In genomic region chr11:10476927-10477689, GRCh38 we compare ENCODE assay signal across 18 cellular contexts. TPM values are rescaled to one million over a fixed set of nuclear protein-coding genes. Genes with fewer than 3 reads are reported as not detected.
A peak's percentile ranks its signal among the peaks of the same experiment; 100 is the strongest.
DNase-seq lines count a peak whose midpoint lies in the region; ATAC-seq and TF ChIP-seq lines count a peak whose summit lies in the region.
"Had no signal": no experiment of that assay in that cellular context is flagged by ENCODE, and none has a peak within 500 bp of the region (broad histone marks: within the 10 kb centered on the region; RNA-seq: fewer than 3 reads in every experiment).

No MANE protein-coding gene starts in this region.

- H2AFZ ChIP-seq in IMR-90 (replicated peaks; ENCODE audit: low read length, poor library complexity) (no peak overlapping the region), H9 (ENCODE audit: low read length) (no peak overlapping the region)

- no peak overlapping the region for H4K91ac ChIP-seq in IMR-90 (ENCODE audit: insufficient read depth, low read depth, low read length)
- no peak overlapping the region for H4K91ac ChIP-seq in H9 (ENCODE audit: insufficient read length, low read depth, low read length)

- no peak overlapping the region for H4K5ac ChIP-seq in IMR-90 (ENCODE audit: low read depth, low read length)
- no peak overlapping the region for H4K5ac ChIP-seq in H9 (ENCODE audit: insufficient read length, low read depth, low read length)

- H3K27me3 Mint-ChIP-seq in activated T-cell treated with anti-CD3 and anti-CD28 coated beads, Interleukin-2, amount 50 U/mL, for 24 hours: no peaks in the 10 kb centered on the region
- H3K27me3 Mint-ChIP-seq in effector memory CD8-positive, alpha-beta T cell: no peaks in the 10 kb centered on the region
- H3K27me3 Mint-ChIP-seq in H9 (ENCODE audit: low read depth): peaks cover 2% of the 10 kb centered on the region; the same call in 1 of the 2 replicates

- CTCF ChIA-PET in IMR-90 (lab: Yijun Ruan, JAX): no interaction called here

- TF ChIP-seq RAD21 in IMR-90 (IDR thresholded peaks at IDR 0.05; ENCODE audit: low read length): no peak

- H3K9me3 ChIP-seq in IMR-90 (ENCODE audit: control insufficient read depth, insufficient read depth, low read length) (no peaks in the 10 kb centered on the region), gastrocnemius medialis (no peaks in the 10 kb centered on the region), H9 (ENCODE audit: control insufficient read depth, low read depth, low read length) (no peaks in the 10 kb centered on the region)
- H3K9me3 ChIP-seq: HAP-1 had no signal

- H3K4ac ChIP-seq in IMR-90 (ENCODE audit: low read depth, low read length) (no peak overlapping the region), H9 (ENCODE audit: low read depth, low read length) (no peak overlapping the region)

- H3K36me3 ChIP-seq in IMR-90 (ENCODE audit: control insufficient read depth, insufficient read depth, low read length) (peaks cover 39% of the 10 kb centered on the region), gastrocnemius medialis (peaks cover 0 to 65% of the 10 kb centered on the region in 2 donors)
- H3K36me3 ChIP-seq: HAP-1 had no signal

- no peaks in the 10 kb centered on the region for H3K79me2 ChIP-seq in H9 (ENCODE audit: insufficient read depth, low read length)

- H2BK5ac ChIP-seq in IMR-90 (ENCODE audit: low read depth, low read length, poor library complexity, severe bottlenecking): no peak overlapping the region
- H2BK5ac ChIP-seq in H9 (ENCODE audit: insufficient read length, low read length): no peak overlapping the region

- no peak for ATAC-seq in IMR-90 (ENCODE audit: low read depth)
- no peak for ATAC-seq in effector memory CD8-positive, alpha-beta T cell (replicated peaks)
- ATAC-seq in gastrocnemius medialis: no peak
- no peak for ATAC-seq in HG02885 (IDR thresholded peaks at IDR 0.05; ENCODE audit: poor library complexity, unreplicated experiment)
- ATAC-seq: Right ventricle myocardium inferior had no signal

- H3K27me3 ChIP-seq in IMR-90 (ENCODE audit: control insufficient read depth, insufficient read depth, low read length): no peaks in the 10 kb centered on the region
- H3K27me3 ChIP-seq in gastrocnemius medialis: no peaks in the 10 kb centered on the region
- H3K27me3 ChIP-seq in H9 (ENCODE audit: insufficient read depth, low read length): no peaks in the 10 kb centered on the region

- 76% methylated on average over 4 of the region's 5 CpGs; no CpG with 5 or more reads in 1 of the 2 experiments for WGBS in IMR-90 (ENCODE audit: extremely low coverage in 2 of 2, insufficient read length in 1 of 2), 2 experiments
- no CpG with 5 or more reads among the region's 5 CpGs for WGBS in H9 (ENCODE audit: extremely low coverage, insufficient read length, low lambda C conversion rate)

- in situ Hi-C loops in IMR-90 (cut with MboI; ENCODE audit: low sequenced_read_pairs) (no loop called here), gastrocnemius medialis (cut with MboI; ENCODE audit: low sequenced_read_pairs in 4 of 4) (no loop called here)

- no TSS peak for BruUV-seq in IMR-90 (replicated peaks; lab: Mats Ljungman, UMichigan)

- H2BK120ac ChIP-seq in IMR-90 (ENCODE audit: low read depth, low read length): no peak overlapping the region
- no peak overlapping the region for H2BK120ac ChIP-seq in H9 (ENCODE audit: low read depth, low read length, poor library complexity, severe bottlenecking)

- H2BK20ac ChIP-seq in IMR-90 (ENCODE audit: low read depth, low read length): no peak overlapping the region
- no peak overlapping the region for H2BK20ac ChIP-seq in H9 (ENCODE audit: low read depth, low read length, poor library complexity, severe bottlenecking)

- POLR2A ChIA-PET in IMR-90 (lab: Charles Lee; ENCODE audit: unreplicated experiment): no interaction called here

- H3K9me1 ChIP-seq in IMR-90 (ENCODE audit: insufficient read depth, low read length): peaks cover 21% of the 10 kb centered on the region

- TF ChIP-seq POLR2A in IMR-90 (IDR thresholded peaks at IDR 0.05; ENCODE audit: low read depth, low read length) (no peak), gastrocnemius medialis (IDR thresholded peaks at IDR 0.05) (no peak)

- dilution Hi-C loops in IMR-90 (cut with HindIII; ENCODE audit: low sequenced_read_pairs, unreplicated experiment): no loop called here

- H4K8ac ChIP-seq in IMR-90 (ENCODE audit: low read depth in 2 of 2, low read length in 2 of 2) (no peak overlapping the region), H9 (replicated peaks; ENCODE audit: insufficient read length, low read depth, low read length) (no peak overlapping the region)

- H3K4me3 ChIP-seq in IMR-90 (ENCODE audit: insufficient read depth, low read depth, low read length) (no peak overlapping the region), gastrocnemius medialis (no peak overlapping the region)
- H3K4me3 ChIP-seq: HAP-1 had no signal

- intact Hi-C loops in IMR-90 (cut with micrococcal nuclease): no loop called here
- intact Hi-C loops in gastrocnemius medialis (cut with DNase I; ENCODE audit: low total_unique reads): no loop called here

- H3K79me1 ChIP-seq in IMR-90 (ENCODE audit: low read depth in 1 of 2, low read length in 2 of 2) (peaks cover 9 to 60% of the 10 kb centered on the region in 2 experiments), H9 (ENCODE audit: insufficient read depth, low read depth, low read length, poor library complexity, severe bottlenecking) (no peaks in the 10 kb centered on the region)

- H3K9ac ChIP-seq in IMR-90 (ENCODE audit: low read depth, low read length) (no peak overlapping the region), H9 (ENCODE audit: extremely low read depth, insufficient read length, low read length) (no peak overlapping the region)

- peaks cover 61% of the 10 kb centered on the region for H3K36me3 Mint-ChIP-seq in activated T-cell treated with anti-CD3 and anti-CD28 coated beads, Interleukin-2, amount 50 U/mL, for 24 hours (ENCODE audit: low read depth)
- peaks cover 18% of the 10 kb centered on the region for H3K36me3 Mint-ChIP-seq in effector memory CD8-positive, alpha-beta T cell (ENCODE audit: insufficient read depth)
- H3K36me3 Mint-ChIP-seq in H9 (ENCODE audit: insufficient read depth in 1 of 3, low read depth in 3 of 3): no peaks in the 10 kb centered on the region

- no peak overlapping the region for H3K23ac ChIP-seq in IMR-90 (ENCODE audit: low read depth, low read length)
- H3K23ac ChIP-seq in H9 (ENCODE audit: insufficient read length, low read depth, low read length): no peak overlapping the region

- no peak overlapping the region for H2BK15ac ChIP-seq in IMR-90 (ENCODE audit: low read depth, low read length)
- no peak overlapping the region for H2BK15ac ChIP-seq in H9 (ENCODE audit: low read depth, low read length)

- TF ChIP-seq CTCF in IMR-90 (conservative IDR thresholded peaks at IDR 0.05; ENCODE audit: low read depth, low read length) (no peak), gastrocnemius medialis (IDR thresholded peaks at IDR 0.05 in 4 of 5, conservative IDR thresholded peaks at IDR 0.05 in 1 of 5) (no peak), H9 (conservative IDR thresholded peaks at IDR 0.05) (no peak)

- H3K9me3 Mint-ChIP-seq in activated T-cell treated with anti-CD3 and anti-CD28 coated beads, Interleukin-2, amount 50 U/mL, for 24 hours: no peaks in the 10 kb centered on the region
- H3K9me3 Mint-ChIP-seq in effector memory CD8-positive, alpha-beta T cell: no peaks in the 10 kb centered on the region
- no peaks in the 10 kb centered on the region for H3K9me3 Mint-ChIP-seq in H9

- DNase-seq in activated T-cell treated with anti-CD3 and anti-CD28 coated beads, Interleukin-2, amount 50 U/mL, for 24 hours: no peak
- no peak for DNase-seq in activated T-cell treated with anti-CD3 and anti-CD28 coated beads, Interleukin-2, amount 50 U/mL, for 1 hour
- DNase-seq in IMR-90 (no peak), gastrocnemius medialis (no peak), OCI-M1 (lab: John Stamatoyannopoulos, UW) (no peak), H9 (no peak)
- no peak for DNase-seq in effector memory CD8-positive, alpha-beta T cell
- DNase-seq: activated CD4-positive, alpha-beta T cell treated with anti-CD3 and anti-CD28 coated beads for 1 hour; activated CD8-positive, alpha-beta memory T cell treated with anti-CD3 and anti-CD28 coated beads, Interleukin-2, amount 50 U/mL, for 48 hours; amniotic stem cell; Calu3; mammary epithelial cell; MV-4-11; NCI-H2081 treated with DMSO at 0.1 percent for 48 hours; occipital lobe had no signal

- H3K14ac ChIP-seq in IMR-90 (replicated peaks; ENCODE audit: low read depth, low read length) (no peak overlapping the region), H9 (ENCODE audit: insufficient read depth, low read length) (no peak overlapping the region)

- no peak overlapping the region for H3T11ph ChIP-seq in H9 (ENCODE audit: low read length)

- peak overlapping the region; percentile 60 for H3K27ac Mint-ChIP-seq in activated T-cell treated with anti-CD3 and anti-CD28 coated beads, Interleukin-2, amount 50 U/mL, for 24 hours
- peak overlapping the region; percentile 86 to 87 for H3K27ac Mint-ChIP-seq in effector memory CD8-positive, alpha-beta T cell
- no peak overlapping the region; a peak in 1 of 7 replicates for H3K27ac Mint-ChIP-seq in H9

- H4K20me1 ChIP-seq in IMR-90 (ENCODE audit: insufficient read depth, low read length) (peaks cover 23% of the 10 kb centered on the region), H9 (ENCODE audit: control insufficient read depth, insufficient read depth, insufficient read length) (no peaks in the 10 kb centered on the region)

- H2BK12ac ChIP-seq in H9 (ENCODE audit: insufficient read length, low read depth, low read length): no peak overlapping the region

- H3K4me1 ChIP-seq in IMR-90 (ENCODE audit: control insufficient read depth, insufficient read depth, low read length) (peaks cover 8% of the 10 kb centered on the region), gastrocnemius medialis (peaks cover 13 to 63% of the 10 kb centered on the region in 2 donors), H9 (ENCODE audit: insufficient read depth, low read length) (no peaks in the 10 kb centered on the region)
- H3K4me1 ChIP-seq: HAP-1 had no signal

- no peaks in the 10 kb centered on the region for H3K23me2 ChIP-seq in H9 (ENCODE audit: insufficient read length, low read depth, low read length, poor library complexity, severe bottlenecking)

- no peak overlapping the region for H3K56ac ChIP-seq in IMR-90 (ENCODE audit: extremely low read depth, insufficient read depth, low read length)
- no peak overlapping the region for H3K56ac ChIP-seq in H9 (ENCODE audit: insufficient read length, low read depth, low read length)

- H2AK5ac ChIP-seq in IMR-90 (ENCODE audit: low read depth, low read length) (no peak overlapping the region), H9 (ENCODE audit: insufficient read length, low read length) (no peak overlapping the region)

- H3K4me3 Mint-ChIP-seq in activated T-cell treated with anti-CD3 and anti-CD28 coated beads, Interleukin-2, amount 50 U/mL, for 24 hours: no peak overlapping the region
- H3K4me3 Mint-ChIP-seq in effector memory CD8-positive, alpha-beta T cell: no peak overlapping the region
- H3K4me3 Mint-ChIP-seq in H9: no peak overlapping the region

- peaks cover 3% of the 10 kb centered on the region for H3K4me1 Mint-ChIP-seq in activated T-cell treated with anti-CD3 and anti-CD28 coated beads, Interleukin-2, amount 50 U/mL, for 24 hours (ENCODE audit: low read depth)
- H3K4me1 Mint-ChIP-seq in effector memory CD8-positive, alpha-beta T cell (ENCODE audit: low read depth in 2 of 2): peaks cover 38 to 45% of the 10 kb centered on the region in 2 donors
- peaks cover 0 to 11% of the 10 kb centered on the region in 2 experiments; a peak in 2 of 4 replicates for H3K4me1 Mint-ChIP-seq in H9

- H3K18ac ChIP-seq in IMR-90 (ENCODE audit: low read depth, low read length) (no peak overlapping the region), H9 (ENCODE audit: insufficient read length, low read depth, low read length) (no peak overlapping the region)

- peak overlapping the region; percentile 33 for H2AK9ac ChIP-seq in IMR-90 (replicated peaks; ENCODE audit: low read depth, low read length, poor library complexity)

- no peak overlapping the region for H3K4me2 ChIP-seq in IMR-90 (ENCODE audit: low read depth, low read length)
- H3K4me2 ChIP-seq in H9 (ENCODE audit: insufficient read depth, insufficient read length, low read length): no peak overlapping the region

- no peak overlapping the region for H3K27ac ChIP-seq in IMR-90 (ENCODE audit: insufficient read depth, low read length)
- peak overlapping the region in 3 of 4 donors; percentile 51 to 63 (median 61) for H3K27ac ChIP-seq in gastrocnemius medialis
- H3K27ac ChIP-seq in H9 (ENCODE audit: insufficient read length, low read depth, low read length): no peak overlapping the region

RNA-seq across cellular contexts. Expression of gene AMPD3, which starts 22.0 kb away (rescaled TPM):
- 8.1 and 8.6 TPM in 2 replicates for total RNA-seq in IMR-90 (2012; rRNA removed)
- polyA plus RNA-seq in IMR-90 (2012; rRNA removed): 10.8 and 12.1 TPM in 2 replicates
- 7.4 and 13.3 TPM in 2 replicates for polyA plus RNA-seq in IMR-90 (2012; cell fraction: cytosol; rRNA removed)
- 19.2 and 26.6 TPM in 2 replicates for polyA plus RNA-seq in IMR-90 (2012; cell fraction: nucleus; rRNA removed; ENCODE audit: low replicate concordance)
- total RNA-seq in gastrocnemius medialis: 100 to 1,000 TPM; 104 to 185 (median 112) TPM
- total RNA-seq in H9 (2021): 4.6 and 5.9 TPM in 2 replicates

Comparison
In these comparisons a context has a peak if more than half of its experiments do, and no peak if none do; other contexts are left out.
1. H3K27ac Mint-ChIP-seq: peak in activated T-cell treated with anti-CD3 and anti-CD28 coated beads, Interleukin-2, amount 50 U/mL, for 24 hours (single experiment) and effector memory CD8-positive, alpha-beta T cell (2 of 2); none in H9 (0 of 3).
2. H3K27ac ChIP-seq: peak in gastrocnemius medialis (3 of 4); none in IMR-90 (single experiment) and H9 (single experiment).
3. RNA of gene AMPD3, which starts 22.0 kb away (total RNA-seq): 104 to 185 TPM in gastrocnemius medialis; 8.1 to 8.6 TPM in IMR-90 and 4.6 to 5.9 TPM in H9; every median in the first group is over 10 times any median in the second.